8 cellular contexts compared by ENCODE assay signal in the genomic region with DNA sequence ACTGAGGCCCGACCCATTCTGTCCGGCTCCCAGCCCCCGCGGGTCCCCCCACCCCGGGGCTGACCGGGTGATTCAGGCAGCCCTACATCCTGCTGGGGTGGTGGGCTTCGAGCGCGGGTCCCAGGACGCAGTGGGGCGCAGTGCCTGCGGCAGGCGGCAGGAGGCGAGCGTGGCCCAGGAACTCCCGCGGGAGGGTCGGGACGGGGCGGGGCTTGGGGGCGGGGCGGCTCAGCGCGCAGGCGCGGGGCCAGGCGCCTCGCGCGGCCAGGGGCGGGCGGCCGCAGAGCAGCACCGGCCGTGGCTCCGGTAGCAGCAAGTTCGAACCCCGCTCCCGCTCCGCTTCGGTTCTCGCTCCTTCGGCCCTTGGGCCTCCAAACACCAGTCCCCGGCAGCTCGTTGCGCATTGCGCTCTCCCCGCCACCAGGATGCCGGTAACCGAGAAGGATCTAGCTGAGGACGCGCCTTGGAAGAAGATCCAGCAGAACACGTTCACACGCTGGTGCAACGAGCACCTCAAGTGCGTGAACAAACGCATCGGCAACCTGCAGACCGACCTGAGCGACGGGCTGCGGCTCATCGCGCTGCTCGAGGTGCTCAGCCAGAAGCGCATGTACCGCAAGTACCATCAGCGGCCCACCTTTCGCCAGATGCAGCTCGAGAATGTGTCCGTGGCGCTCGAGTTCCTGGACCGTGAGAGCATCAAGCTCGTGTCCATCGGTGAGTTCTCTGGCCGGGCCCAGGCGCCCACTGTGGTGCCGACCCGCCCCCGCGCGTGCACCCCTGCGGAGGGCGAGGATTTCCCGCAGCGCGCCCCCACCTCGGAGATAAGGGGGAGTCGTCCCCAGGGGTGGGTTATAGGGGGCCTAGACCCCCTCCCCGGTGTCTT. TPM values are rescaled to one million over a fixed set of nuclear protein-coding genes. Genes with fewer than 3 reads are reported as not detected.
DNase-seq lines count a peak whose midpoint lies in the region; ATAC-seq and TF ChIP-seq lines count a peak whose summit lies in the region.

A gene with protein sequence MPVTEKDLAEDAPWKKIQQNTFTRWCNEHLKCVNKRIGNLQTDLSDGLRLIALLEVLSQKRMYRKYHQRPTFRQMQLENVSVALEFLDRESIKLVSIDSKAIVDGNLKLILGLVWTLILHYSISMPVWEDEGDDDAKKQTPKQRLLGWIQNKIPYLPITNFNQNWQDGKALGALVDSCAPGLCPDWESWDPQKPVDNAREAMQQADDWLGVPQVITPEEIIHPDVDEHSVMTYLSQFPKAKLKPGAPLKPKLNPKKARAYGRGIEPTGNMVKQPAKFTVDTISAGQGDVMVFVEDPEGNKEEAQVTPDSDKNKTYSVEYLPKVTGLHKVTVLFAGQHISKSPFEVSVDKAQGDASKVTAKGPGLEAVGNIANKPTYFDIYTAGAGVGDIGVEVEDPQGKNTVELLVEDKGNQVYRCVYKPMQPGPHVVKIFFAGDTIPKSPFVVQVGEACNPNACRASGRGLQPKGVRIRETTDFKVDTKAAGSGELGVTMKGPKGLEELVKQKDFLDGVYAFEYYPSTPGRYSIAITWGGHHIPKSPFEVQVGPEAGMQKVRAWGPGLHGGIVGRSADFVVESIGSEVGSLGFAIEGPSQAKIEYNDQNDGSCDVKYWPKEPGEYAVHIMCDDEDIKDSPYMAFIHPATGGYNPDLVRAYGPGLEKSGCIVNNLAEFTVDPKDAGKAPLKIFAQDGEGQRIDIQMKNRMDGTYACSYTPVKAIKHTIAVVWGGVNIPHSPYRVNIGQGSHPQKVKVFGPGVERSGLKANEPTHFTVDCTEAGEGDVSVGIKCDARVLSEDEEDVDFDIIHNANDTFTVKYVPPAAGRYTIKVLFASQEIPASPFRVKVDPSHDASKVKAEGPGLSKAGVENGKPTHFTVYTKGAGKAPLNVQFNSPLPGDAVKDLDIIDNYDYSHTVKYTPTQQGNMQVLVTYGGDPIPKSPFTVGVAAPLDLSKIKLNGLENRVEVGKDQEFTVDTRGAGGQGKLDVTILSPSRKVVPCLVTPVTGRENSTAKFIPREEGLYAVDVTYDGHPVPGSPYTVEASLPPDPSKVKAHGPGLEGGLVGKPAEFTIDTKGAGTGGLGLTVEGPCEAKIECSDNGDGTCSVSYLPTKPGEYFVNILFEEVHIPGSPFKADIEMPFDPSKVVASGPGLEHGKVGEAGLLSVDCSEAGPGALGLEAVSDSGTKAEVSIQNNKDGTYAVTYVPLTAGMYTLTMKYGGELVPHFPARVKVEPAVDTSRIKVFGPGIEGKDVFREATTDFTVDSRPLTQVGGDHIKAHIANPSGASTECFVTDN (N-terminal part only) (plus strand): TSS at position 283 of the 886 bp plus-strand sequence. CDS start 143 bp downstream, at position 426.

- peak within 1 kb of the TSS; percentile 33 to 48 for H3K27ac Mint-ChIP-seq in natural killer cell

- TF ChIP-seq POLR2A in Peyer's patch (IDR thresholded peaks at IDR 0.05) = peak; percentile 62 to 86

- H3K4me1 Mint-ChIP-seq in natural killer cell = peaks cover 22 to 32% of the 10 kb centered on the region in 2 donors

- H3K27ac ChIP-seq in Peyer's patch = peak within 1 kb of the TSS; percentile 60 to 86 (median 82)

- H3K4me3 Mint-ChIP-seq in natural killer cell = peak within 1 kb of the TSS; percentile 76

- no peaks in the 10 kb centered on the region for H3K27me3 ChIP-seq in Peyer's patch

- H3K4me1 ChIP-seq in Peyer's patch = peaks cover 0 to 42% (median 8%) of the 10 kb centered on the region in 4 donors

- H3K9me3 ChIP-seq in Peyer's patch = no peaks in the 10 kb centered on the region

- intact Hi-C loops in natural killer cell (cut with micrococcal nuclease) = loop anchor here (1.0 to 5.0 kb wide), 2 partner anchors 159 to 209 kb away; no protein-coding TSS in a partner anchor

- no peaks in the 10 kb centered on the region for H3K27me3 Mint-ChIP-seq in natural killer cell (ENCODE audit: low read depth in 2 of 2)

- peak; percentile 39 for ATAC-seq in GM18861 (IDR thresholded peaks at IDR 0.05; ENCODE audit: unreplicated experiment)
- peak; percentile 75 for ATAC-seq in HG03280 (IDR thresholded peaks at IDR 0.05; ENCODE audit: unreplicated experiment)
- ATAC-seq in natural killer cell = peak; percentile 88 to 91 (median 90)
- ATAC-seq in stimulated activated naive CD8-positive, alpha-beta T cell treated with anti-CD3 and anti-CD28 coated beads, Interleukin-15, Interleukin-2, amounts not matched to agents 100 U/mL and 50 U/mL, for 24 hours = peak; percentile 80

- no peaks in the 10 kb centered on the region for H3K9me3 Mint-ChIP-seq in natural killer cell

- peak; percentile 58 to 85 (median 82) for TF ChIP-seq CTCF in Peyer's patch (IDR thresholded peaks at IDR 0.05)
- peak; percentile 45 for TF ChIP-seq CTCF in fibroblast of mammary gland (conservative IDR thresholded peaks at IDR 0.05; ENCODE audit: control insufficient read depth, insufficient read depth, low read depth, low read length)
- peak; percentile 63 for TF ChIP-seq CTCF in natural killer cell (IDR thresholded peaks at IDR 0.05)

- DNase-seq in AG08396 (ENCODE audit: low spot score) = peak; percentile 98
- DNase-seq in Peyer's patch = peak; percentile 61 to 92 (median 85)
- DNase-seq in activated T-helper 1 cell treated with anti-CD3 and anti-CD28 coated beads, Interleukin-2, amount 50 U/mL, for 16 hours (ENCODE audit: low read depth in 1 of 2, low spot score in 1 of 2) = peak; percentile 62 to 66
- peak; percentile 49 for DNase-seq in fibroblast of mammary gland (ENCODE audit: low read depth)
- DNase-seq in natural killer cell = peak; percentile 65
- DNase-seq in stimulated activated naive CD8-positive, alpha-beta T cell treated with anti-CD3 and anti-CD28 coated beads, Interleukin-15, Interleukin-2, amounts not matched to agents 100 U/mL and 50 U/mL, for 24 hours = peak; percentile 83

- no peaks in the 10 kb centered on the region for H3K36me3 ChIP-seq in Peyer's patch

- H3K36me3 Mint-ChIP-seq in natural killer cell = no peaks in the 10 kb centered on the region

- H3K4me3 ChIP-seq in Peyer's patch (peak within 1 kb of the TSS; percentile 84 to 90 (median 87)), fibroblast of mammary gland (ENCODE audit: control insufficient read depth, low read depth, low read length) (peak within 1 kb of the TSS; percentile 79)

RNA-seq across cellular contexts. Expression of the gene that starts here (rescaled TPM):
- total RNA-seq in Peyer's patch (100 to 1,000 TPM; 116 to 533 (median 439) TPM), natural killer cell (10 to 100 TPM; 24.6 to 30.8 (median 26.6) TPM)

Comparison
In these comparisons a context has a peak if more than half of its experiments do, and no peak if none do; other contexts are left out.
1. Peak in every context shown above with its lines: DNase-seq, ATAC-seq, H3K4me3 ChIP-seq and H3K27ac ChIP-seq.
2. ATAC-seq: peak in every context shown above with its lines; median percentile 90 in natural killer cell; 80 in stimulated activated naive CD8-positive, alpha-beta T cell treated with anti-CD3 and anti-CD28 coated beads, Interleukin-15, Interleukin-2, amounts not matched to agents 100 U/mL and 50 U/mL, for 24 hours; 75 in HG03280; 39 in GM18861.